In genomic region chr16:11677959-11678881, GRCh38 we compare ENCODE assay signal across 1 cellular context.
TF ChIP-seq lines count a peak whose summit lies in the region.

No MANE protein-coding gene starts in this region.

TF ChIP-seq in GM23338, 12 proteins besides CTCF, POLR2A, EP300 and RAD21 (continued from another document):
- TF ChIP-seq ZNF462 (CRISPR knock-in tag; IDR thresholded peaks at IDR 0.05): no peak
